Comparison of ENCODE assay signal across 8 cellular contexts in the genomic region with DNA sequence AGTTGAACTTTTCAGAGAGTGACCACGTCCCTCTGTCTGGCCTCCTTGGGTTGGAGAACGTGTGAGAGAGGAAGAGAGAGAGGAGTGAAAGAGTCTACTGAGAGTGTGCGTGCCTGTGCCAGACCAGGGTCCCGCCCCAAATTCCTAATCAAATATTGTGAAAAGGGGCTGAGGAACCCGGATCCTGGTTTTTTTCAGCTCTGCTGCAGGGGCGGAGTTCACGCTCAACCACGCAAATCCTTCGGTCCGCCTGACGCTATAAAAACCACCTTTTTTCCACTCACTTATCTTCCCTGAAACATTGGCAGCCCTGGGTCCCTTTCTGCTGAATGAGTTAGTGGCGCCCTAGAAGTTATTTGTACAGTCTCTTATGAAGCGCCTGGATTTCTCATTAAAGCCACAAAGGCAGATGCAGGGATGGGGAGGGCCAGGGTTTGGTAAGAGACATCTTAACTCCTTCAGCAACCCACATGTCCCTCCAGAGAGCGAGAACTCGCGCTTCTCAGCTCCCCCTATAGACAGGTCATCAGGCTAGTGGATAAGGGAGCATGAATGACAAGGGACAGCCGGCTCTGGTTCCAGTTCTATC. TPM values are rescaled to one million over a fixed set of nuclear protein-coding genes. Genes with fewer than 3 reads are reported as not detected.
DNase-seq lines count a peak whose midpoint lies in the region; ATAC-seq and TF ChIP-seq lines count a peak whose summit lies in the region.

Gene FMOD (minus strand): TSS at position 86 of the 589 bp plus-strand sequence. CDS start 2,852 bp downstream, outside the sequence.

- TF ChIP-seq CTCF in gastroesophageal sphincter (IDR thresholded peaks at IDR 0.05): no peak
- no peak for TF ChIP-seq CTCF in prostate gland (IDR thresholded peaks at IDR 0.05)
- no peak for TF ChIP-seq CTCF in RWPE1 (conservative IDR thresholded peaks at IDR 0.05; ENCODE audit: low read depth)

- H3K9me3 ChIP-seq in gastroesophageal sphincter: no peaks in the 10 kb centered on the region
- H3K9me3 ChIP-seq in prostate gland: no peaks in the 10 kb centered on the region

- WGBS in gastroesophageal sphincter (ENCODE audit: low coverage in 1 of 2), 2 donors: 2 to 18% methylated on average over 9 to 15 of the region's 17 CpGs
- 7% methylated on average over 17 of the region's 17 CpGs for WGBS in prostate gland

- peak; percentile 54 for DNase-seq in DMS153 treated with DMSO at 0.1 percent for 48 hours (lab: John Stamatoyannopoulos, UW; ENCODE audit: unreplicated experiment)
- peak; percentile 71 for DNase-seq in NCI-H69 (lab: John Stamatoyannopoulos, UW)
- DNase-seq in prostate gland (ENCODE audit: low spot score): peak; percentile 55
- DNase-seq in NCI-H345 treated with DMSO at 0.1 percent for 48 hours (lab: John Stamatoyannopoulos, UW; ENCODE audit: unreplicated experiment): no peak
- DNase-seq in Ammon's horn (ENCODE audit: low spot score): no peak
- no peak for DNase-seq in T-helper 1 cell
- no peak for DNase-seq in RWPE1 (ENCODE audit: low spot score)

- H3K27me3 ChIP-seq in gastroesophageal sphincter (no peaks in the 10 kb centered on the region), prostate gland (replicated peaks; ENCODE audit: insufficient read depth) (no peaks in the 10 kb centered on the region)

- POLR2A ChIA-PET in RWPE1 (lab: Yijun Ruan, JAX; ENCODE audit: low non-redundant PET): no interaction called here

- H3K36me3 ChIP-seq in gastroesophageal sphincter (no peaks in the 10 kb centered on the region), prostate gland (no peaks in the 10 kb centered on the region)

- TF ChIP-seq POLR2A in gastroesophageal sphincter (IDR thresholded peaks at IDR 0.05): no peak
- no peak for TF ChIP-seq POLR2A in prostate gland (IDR thresholded peaks at IDR 0.05)

- H3K4me3 ChIP-seq in gastroesophageal sphincter: peak within 1 kb of the TSS; percentile 0 to 40
- peak within 1 kb of the TSS; percentile 15 to 27 for H3K4me3 ChIP-seq in prostate gland

- peak; percentile 87 for ATAC-seq in gastroesophageal sphincter

- no peak for TF ChIP-seq EP300 in gastroesophageal sphincter (IDR thresholded peaks at IDR 0.05)

- H3K27ac ChIP-seq in gastroesophageal sphincter (peak within 1 kb of the TSS in 3 of 4 donors; percentile 65 to 71 (median 70)), prostate gland (peak within 1 kb of the TSS; percentile 54 to 71), RWPE1 (no peak within 1 kb of the TSS)

- intact Hi-C loops in prostate gland (cut with DNase I): no loop called here

- H3K4me1 ChIP-seq in gastroesophageal sphincter: peaks cover 0 to 45% (median 0%) of the 10 kb centered on the region in 3 donors
- no peaks in the 10 kb centered on the region for H3K4me1 ChIP-seq in prostate gland (replicated peaks)

- CTCF ChIA-PET in RWPE1 (lab: Yijun Ruan, JAX): no interaction called here

RNA-seq across cellular contexts. Expression of gene FMOD, which starts in this region (rescaled TPM):
- total RNA-seq in gastroesophageal sphincter: 10 to 100 TPM; 19.3 to 53.6 (median 37.9) TPM
- total RNA-seq in prostate gland: 10 to 100 TPM; 40.8 to 95.9 TPM

Comparison
In these comparisons a context has a peak if more than half of its experiments do, and no peak if none do; other contexts are left out.
1. DNase-seq: peak in DMS153 treated with DMSO at 0.1 percent for 48 hours (single experiment), NCI-H69 (single experiment) and prostate gland (single experiment); none in NCI-H345 treated with DMSO at 0.1 percent for 48 hours (single experiment), Ammon's horn (single experiment), T-helper 1 cell (0 of 5) and RWPE1 (single experiment).